17 cellular contexts compared by ENCODE assay signal in the genomic region with DNA sequence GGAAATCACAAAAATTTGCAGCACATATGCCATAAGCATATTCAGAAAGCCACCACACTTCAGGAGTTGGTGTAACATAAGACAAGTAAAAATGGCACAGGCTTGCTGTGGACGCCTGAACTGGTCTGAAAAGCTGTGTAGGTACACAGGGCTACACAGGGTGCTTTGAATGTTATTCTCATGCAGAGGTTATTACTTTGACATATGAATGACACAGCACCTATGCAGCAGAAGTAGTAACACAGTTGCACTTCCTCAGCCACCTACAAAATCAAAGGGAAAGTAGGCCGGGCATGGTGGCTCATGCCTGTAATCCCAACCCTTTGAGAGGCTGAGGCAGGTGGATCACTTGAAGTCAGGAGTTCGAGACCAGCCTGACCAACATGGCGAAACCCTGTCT. TPM values are rescaled to one million over a fixed set of nuclear protein-coding genes. Genes with fewer than 3 reads are reported as not detected.
"Had no signal": no experiment of that assay in that cellular context is flagged by ENCODE, and none has a peak within 500 bp of the region (broad histone marks: within the 10 kb centered on the region; RNA-seq: fewer than 3 reads in every experiment).

No MANE protein-coding gene starts in this region.

- H3K27me3 ChIP-seq: adrenal gland, colonic mucosa, gastrocnemius medialis, heart right ventricle, left lung, right lobe of liver, spleen, thyroid gland had no signal

- DNase-seq: activated CD4-positive, CD25-positive, alpha-beta regulatory T cell treated with anti-CD3 and anti-CD28 coated beads, Interleukin-2, amount 50 U/mL, for 72 hours; activated naive CD4-positive, alpha-beta T cell; adrenal gland; caudate nucleus; colonic mucosa; effector CD8-positive, alpha-beta T cell; gastrocnemius medialis; heart right ventricle; islet precursor cell; left lung; occipital lobe; psoas muscle; right lobe of liver; spleen; stimulated activated CD8-positive, alpha-beta memory T cell treated with anti-CD3 and anti-CD28 coated beads, Interleukin-4, amount 100 ng/mL, for 48 hours; thyroid gland had no signal

- H3K27ac ChIP-seq: colonic mucosa, gastrocnemius medialis, heart right ventricle, left lung, psoas muscle, right lobe of liver, thyroid gland had no signal

- H3K4me3 ChIP-seq: adrenal gland, colonic mucosa, gastrocnemius medialis, heart right ventricle, left lung, psoas muscle, right lobe of liver, spleen, thyroid gland had no signal

- H3K4me1 ChIP-seq: colonic mucosa, gastrocnemius medialis, heart right ventricle, left lung, psoas muscle, right lobe of liver had no signal

- ATAC-seq: gastrocnemius medialis, heart right ventricle, left lung, psoas muscle, right lobe of liver had no signal

- H3K36me3 ChIP-seq: adrenal gland, colonic mucosa, gastrocnemius medialis, heart right ventricle, left lung, right lobe of liver, spleen, thyroid gland had no signal

- H3K9me3 ChIP-seq: adrenal gland, colonic mucosa, gastrocnemius medialis, heart right ventricle, left lung, psoas muscle, right lobe of liver, spleen, thyroid gland had no signal

- H3K27ac Mint-ChIP-seq: nephron had no signal

- H3K4me3 Mint-ChIP-seq: nephron had no signal

RNA-seq across cellular contexts. Expression of a gene that starts 55.0 kb away (rescaled TPM):
- total RNA-seq: psoas muscle had no signal
